In the genomic region with DNA sequence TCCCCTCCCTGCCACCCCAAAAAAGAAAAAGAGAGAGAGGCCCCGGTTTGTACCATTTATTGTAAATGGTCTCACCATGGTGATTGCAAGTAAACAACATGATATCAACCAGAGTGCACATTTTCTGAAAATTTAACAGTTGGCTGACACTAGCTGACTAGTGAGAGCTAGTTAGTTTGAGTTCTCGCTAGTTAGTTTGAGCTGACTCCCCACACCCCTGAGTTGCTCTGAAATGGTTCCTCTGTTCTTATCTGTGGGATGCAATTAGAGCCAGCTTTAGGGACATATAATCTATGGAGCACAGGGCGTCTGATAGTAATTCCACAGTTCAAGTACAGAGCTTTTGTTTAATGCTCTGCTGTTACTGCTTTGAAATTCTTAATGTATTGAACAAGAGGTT, we compare ENCODE assay signal across 18 cellular contexts.
"Had no signal": no experiment of that assay in that cellular context is flagged by ENCODE, and none has a peak within 500 bp of the region (broad histone marks: within the 10 kb centered on the region; RNA-seq: fewer than 3 reads in every experiment).

No MANE protein-coding gene starts in this region.

- H3K27ac Mint-ChIP-seq: activated naive CD8-positive, alpha-beta T cell treated with anti-CD3 and anti-CD28 coated beads for 36 hours; brain; memory B cell; T-helper 2 cell treated with Interferon-gamma antibody and Interleukin-4, amounts not matched to agents 5 μg/mL and 100 μg/mL, for 36 hours had no signal

- H3K27me3 Mint-ChIP-seq: activated naive CD8-positive, alpha-beta T cell treated with anti-CD3 and anti-CD28 coated beads for 36 hours; central memory CD8-positive, alpha-beta T cell; memory B cell; stimulated activated memory B cell treated with anti-CD40 and anti-IgM and Interleukin-4, amounts not matched to agents 10 μg/mL and 1 μg/mL and 100 μg/mL, for 72 hours had no signal

- H3K4me3 Mint-ChIP-seq: activated naive CD8-positive, alpha-beta T cell treated with anti-CD3 and anti-CD28 coated beads for 36 hours; brain; central memory CD8-positive, alpha-beta T cell; memory B cell; stimulated activated memory B cell treated with anti-CD40 and anti-IgM and Interleukin-4, amounts not matched to agents 10 μg/mL and 1 μg/mL and 100 μg/mL, for 72 hours; T-helper 2 cell treated with Interferon-gamma antibody and Interleukin-4, amounts not matched to agents 5 μg/mL and 100 μg/mL, for 36 hours had no signal

- H3K36me3 Mint-ChIP-seq: brain had no signal

- H3K4me3 ChIP-seq: left lung, pancreas, SJSA1 had no signal

- H3K4me1 Mint-ChIP-seq: brain had no signal

- ATAC-seq: left lung; pancreas; stimulated activated memory B cell treated with anti-CD40 and anti-IgM and Interleukin-4, amounts not matched to agents 10 μg/mL and 1 μg/mL and 100 μg/mL, for 72 hours had no signal

- H3K9me3 Mint-ChIP-seq: activated naive CD8-positive, alpha-beta T cell treated with anti-CD3 and anti-CD28 coated beads for 36 hours; brain; central memory CD8-positive, alpha-beta T cell; memory B cell; stimulated activated memory B cell treated with anti-CD40 and anti-IgM and Interleukin-4, amounts not matched to agents 10 μg/mL and 1 μg/mL and 100 μg/mL, for 72 hours; T-helper 2 cell treated with Interferon-gamma antibody and Interleukin-4, amounts not matched to agents 5 μg/mL and 100 μg/mL, for 36 hours had no signal

- DNase-seq: activated CD4-positive, alpha-beta T cell treated with anti-CD3 and anti-CD28 coated beads, Interleukin-2, amount 50 U/mL, for 48 hours; activated CD4-positive, CD25-positive, alpha-beta regulatory T cell treated with anti-CD3 and anti-CD28 coated beads, Interleukin-2, amount 50 U/mL, for 72 hours; activated effector memory CD4-positive, alpha-beta T cell treated with Interleukin-2 at 50 U/mL for 16 hours; activated naive CD8-positive, alpha-beta T cell treated with anti-CD3 and anti-CD28 coated beads for 36 hours; amygdala; cortex of kidney; effector CD4-positive, alpha-beta T cell; foreskin melanocyte; head of caudate nucleus; left lung; pancreas; stimulated activated CD4-positive, alpha-beta T cell treated with anti-CD3 and anti-CD28 coated beads, Interleukin-2, amount 100 ng/mL, for 48 hours had no signal
